In the genomic region with DNA sequence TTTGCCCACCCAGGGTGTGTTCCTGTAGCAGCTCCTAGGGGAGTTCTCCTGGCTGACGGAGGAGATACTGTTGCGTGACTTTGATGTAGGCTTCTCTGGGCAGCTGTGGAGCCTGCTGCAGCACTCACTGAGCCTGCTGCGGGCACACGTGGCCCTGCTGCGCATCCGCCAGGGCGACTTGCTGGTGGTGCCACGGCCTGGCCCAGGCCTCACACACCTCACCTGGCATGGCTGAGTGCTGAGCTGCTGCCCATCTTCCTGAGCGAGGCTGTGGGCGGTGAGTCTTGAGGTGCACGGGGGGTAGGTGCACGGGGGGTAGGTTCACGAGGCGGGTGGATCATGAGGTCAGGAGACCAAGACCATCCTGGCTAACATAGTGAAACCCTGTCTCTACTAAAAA, we compare ENCODE assay signal across 15 cellular contexts.
DNase-seq lines count a peak whose midpoint lies in the region; ATAC-seq and TF ChIP-seq lines count a peak whose summit lies in the region.
"Had no signal": no experiment of that assay in that cellular context is flagged by ENCODE, and none has a peak within 500 bp of the region (broad histone marks: within the 10 kb centered on the region; RNA-seq: fewer than 3 reads in every experiment).

No MANE protein-coding gene starts in this region.

- H3K27ac Mint-ChIP-seq in activated CD4-positive, alpha-beta T cell treated with anti-CD3 and anti-CD28 coated beads, Interleukin-2, amount 10 ng/mL, durations not matched to agents 24 days and 14 days: no peak overlapping the region
- no peak overlapping the region for H3K27ac Mint-ChIP-seq in GM23338
- H3K27ac Mint-ChIP-seq: CD4-positive, CD25-positive, alpha-beta regulatory T cell had no signal

- TF ChIP-seq CTCF in spleen (IDR thresholded peaks at IDR 0.05 in 8 of 11, conservative IDR thresholded peaks at IDR 0.05 in 3 of 11) (no peak), GM23338 (conservative IDR thresholded peaks at IDR 0.05; ENCODE audit: low read depth in 2 of 2) (no peak)

- H3K4me3 ChIP-seq in H7 (ENCODE audit: insufficient read depth, low read depth, low read length) (no peak overlapping the region), mesenchymal stem cell (ENCODE audit: insufficient read depth in 1 of 2, low read depth in 1 of 2, low read length in 2 of 2) (no peak overlapping the region), spleen (no peak overlapping the region), GM23338 (no peak overlapping the region)
- H3K4me3 ChIP-seq: BLaER1 treated with 17β-estradiol and CSF1 and Interleukin-3, amounts not matched to agents 10 nM and 100 nM; GM12878; GM23248; HAP-1 had no signal

- no peak overlapping the region for H3K14ac ChIP-seq in mesenchymal stem cell (ENCODE audit: low read length in 2 of 2)

- H3K36me3 Mint-ChIP-seq in activated CD4-positive, alpha-beta T cell treated with anti-CD3 and anti-CD28 coated beads, Interleukin-2, amount 10 ng/mL, durations not matched to agents 24 days and 14 days (ENCODE audit: low read depth): peaks cover 7% of the 10 kb centered on the region
- H3K36me3 Mint-ChIP-seq in GM23338 (ENCODE audit: low read depth): no peaks in the 10 kb centered on the region

- H4K91ac ChIP-seq in mesenchymal stem cell (ENCODE audit: low read length): peak overlapping the region; percentile 41

- H3K4ac ChIP-seq in mesenchymal stem cell (ENCODE audit: low read depth in 1 of 2, low read length in 2 of 2): no peak overlapping the region

- no peak overlapping the region for H3K18ac ChIP-seq in mesenchymal stem cell (ENCODE audit: low read depth in 1 of 2, low read length in 2 of 2)

- H3K4me2 ChIP-seq in mesenchymal stem cell (ENCODE audit: low read length, poor library complexity, severe bottlenecking): no peak overlapping the region
- H3K4me2 ChIP-seq in GM23338: no peak overlapping the region
- H3K4me2 ChIP-seq: BLaER1 treated with 17β-estradiol and CSF1 and Interleukin-3, amounts not matched to agents 10 nM and 100 nM had no signal

- H3K9me2 ChIP-seq in GM23338 (ENCODE audit: insufficient read depth): no peaks in the 10 kb centered on the region

- H2BK5ac ChIP-seq in mesenchymal stem cell (ENCODE audit: low read depth, low read length, poor library complexity, severe bottlenecking): no peak overlapping the region

- H3K9me3 ChIP-seq in mesenchymal stem cell (ENCODE audit: control insufficient read depth, low read length) (no peaks in the 10 kb centered on the region), spleen (peaks cover 4 to 47% (median 35%) of the 10 kb centered on the region in 8 donors)
- H3K9me3 ChIP-seq: HAP-1 had no signal

- no peak for TF ChIP-seq POLR2A in spleen (IDR thresholded peaks at IDR 0.05)

- H3K4me3 Mint-ChIP-seq in activated CD4-positive, alpha-beta T cell treated with anti-CD3 and anti-CD28 coated beads, Interleukin-2, amount 10 ng/mL, durations not matched to agents 24 days and 14 days: no peak overlapping the region
- H3K4me3 Mint-ChIP-seq in GM23338: no peak overlapping the region
- H3K4me3 Mint-ChIP-seq: CD4-positive, CD25-positive, alpha-beta regulatory T cell had no signal

- H3K23ac ChIP-seq in mesenchymal stem cell (ENCODE audit: low read length in 2 of 2): no peak overlapping the region

- no peaks in the 10 kb centered on the region for H3K79me2 ChIP-seq in GM23338 (replicated peaks; ENCODE audit: insufficient read depth)

- no peak overlapping the region for H2BK12ac ChIP-seq in mesenchymal stem cell (ENCODE audit: low read length in 2 of 2)

- H3K27me3 Mint-ChIP-seq in activated CD4-positive, alpha-beta T cell treated with anti-CD3 and anti-CD28 coated beads, Interleukin-2, amount 10 ng/mL, durations not matched to agents 24 days and 14 days: no peaks in the 10 kb centered on the region
- H3K27me3 Mint-ChIP-seq in GM23338 (ENCODE audit: insufficient read depth, low read depth, poor library complexity): peaks cover 4% of the 10 kb centered on the region
- H3K27me3 Mint-ChIP-seq: CD4-positive, CD25-positive, alpha-beta regulatory T cell had no signal

- H3K27me3 ChIP-seq in H7 (ENCODE audit: control insufficient read depth, insufficient read depth, low read length) (no peaks in the 10 kb centered on the region), mesenchymal stem cell (ENCODE audit: control insufficient read depth in 1 of 2, insufficient read depth in 1 of 2, low read length in 2 of 2) (no peaks in the 10 kb centered on the region), spleen (replicated peaks in 1 of 7) (no peaks in the 10 kb centered on the region), GM23338 (ENCODE audit: insufficient read depth) (no peaks in the 10 kb centered on the region)
- H3K27me3 ChIP-seq: BLaER1 treated with 17β-estradiol and CSF1 and Interleukin-3, amounts not matched to agents 10 nM and 100 nM had no signal

- no peaks in the 10 kb centered on the region for H4K20me1 ChIP-seq in GM23338 (replicated peaks; ENCODE audit: insufficient read depth)
- H4K20me1 ChIP-seq: BLaER1 treated with 17β-estradiol and CSF1 and Interleukin-3, amounts not matched to agents 10 nM and 100 nM had no signal

- intact Hi-C loops in activated CD4-positive, alpha-beta T cell treated with anti-CD3 and anti-CD28 coated beads, Interleukin-2, amount 10 ng/mL, durations not matched to agents 24 days and 14 days (cut with micrococcal nuclease): no loop called here
- intact Hi-C loops in spleen (cut with DNase I; ENCODE audit: low total_unique reads): no loop called here

- H3K4me1 ChIP-seq in mesenchymal stem cell (ENCODE audit: control insufficient read depth, insufficient read depth, low read depth, low read length) (no peaks in the 10 kb centered on the region), spleen (no peaks in the 10 kb centered on the region), GM23338 (ENCODE audit: insufficient read depth) (no peaks in the 10 kb centered on the region)
- H3K4me1 ChIP-seq: BLaER1 treated with 17β-estradiol and CSF1 and Interleukin-3, amounts not matched to agents 10 nM and 100 nM; HAP-1 had no signal

- H2BK120ac ChIP-seq in mesenchymal stem cell (ENCODE audit: low read depth, low read length): no peak overlapping the region

- H3K9me3 Mint-ChIP-seq in activated CD4-positive, alpha-beta T cell treated with anti-CD3 and anti-CD28 coated beads, Interleukin-2, amount 10 ng/mL, durations not matched to agents 24 days and 14 days: peaks cover 14% of the 10 kb centered on the region
- H3K9me3 Mint-ChIP-seq in GM23338: peaks cover 12% of the 10 kb centered on the region

- peak; percentile 49 for DNase-seq in activated CD4-positive, alpha-beta T cell treated with anti-CD3 and anti-CD28 coated beads, Interleukin-2, amount 10 ng/mL, durations not matched to agents 24 days and 14 days
- no peak for DNase-seq in activated CD4-positive, alpha-beta T cell treated with anti-CD3 and anti-CD28 coated beads for 4 hours
- DNase-seq in H7 (peak; percentile 15), mesenchymal stem cell (no peak), spleen (peak; percentile 64), GM23338 (ENCODE audit: low spot score) (no peak), OCI-M1 (lab: John Stamatoyannopoulos, UW) (no peak)
- DNase-seq: 8988T; CD4-positive, CD25-positive, alpha-beta regulatory T cell; DMS 273 treated with DMSO at 0.1 percent for 48 hours; GM23248 had no signal

- H3K36me3 ChIP-seq in H7 (replicated peaks; ENCODE audit: control insufficient read depth, insufficient read depth, low read length) (no peaks in the 10 kb centered on the region), mesenchymal stem cell (ENCODE audit: control insufficient read depth in 1 of 2, insufficient read depth in 2 of 2, low read depth in 1 of 2, low read length in 2 of 2) (no peaks in the 10 kb centered on the region), spleen (peaks cover 0 to 5% (median 0%) of the 10 kb centered on the region in 6 donors), GM23338 (ENCODE audit: insufficient read depth) (no peaks in the 10 kb centered on the region)
- H3K36me3 ChIP-seq: HAP-1 had no signal

- H3K4me1 Mint-ChIP-seq in activated CD4-positive, alpha-beta T cell treated with anti-CD3 and anti-CD28 coated beads, Interleukin-2, amount 10 ng/mL, durations not matched to agents 24 days and 14 days: no peaks in the 10 kb centered on the region
- no peaks in the 10 kb centered on the region for H3K4me1 Mint-ChIP-seq in GM23338

- H2AFZ ChIP-seq in mesenchymal stem cell (ENCODE audit: low read depth, low read length): no peak overlapping the region
- H2AFZ ChIP-seq in GM23338: no peak overlapping the region
- H2AFZ ChIP-seq: GM23248 had no signal

- H3K79me1 ChIP-seq in mesenchymal stem cell (replicated peaks; ENCODE audit: low read length, poor library complexity, severe bottlenecking): no peaks in the 10 kb centered on the region

- H2BK15ac ChIP-seq in mesenchymal stem cell (ENCODE audit: low read depth, poor library complexity, severe bottlenecking): no peak overlapping the region

- H3K9ac ChIP-seq in mesenchymal stem cell (ENCODE audit: low read length): no peak overlapping the region
- H3K9ac ChIP-seq: BLaER1 treated with 17β-estradiol and CSF1 and Interleukin-3, amounts not matched to agents 10 nM and 100 nM; GM23248 had no signal

- WGBS in mesenchymal stem cell: 88% methylated on average over 14 of the region's 14 CpGs
- 94 to 98% (median 95%) methylated on average over 6 to 14 of the region's 14 CpGs for WGBS in spleen, 5 donors

- H3K27ac ChIP-seq in mesenchymal stem cell (ENCODE audit: low read length, poor library complexity, severe bottlenecking): no peak overlapping the region
- no peak overlapping the region for H3K27ac ChIP-seq in spleen
- no peak overlapping the region for H3K27ac ChIP-seq in GM23338 (ENCODE audit: low read depth)
- H3K27ac ChIP-seq: BLaER1 treated with 17β-estradiol and CSF1 and Interleukin-3, amounts not matched to agents 10 nM and 100 nM; GM23248; HL-60 had no signal

- H4K8ac ChIP-seq in mesenchymal stem cell (ENCODE audit: low read length): no peak overlapping the region

- H3F3A ChIP-seq in GM23338 (replicated peaks; ENCODE audit: low read depth): no peaks in the 10 kb centered on the region

- H2AK5ac ChIP-seq in mesenchymal stem cell (ENCODE audit: low read length, severe bottlenecking): no peak overlapping the region

- no peak for ATAC-seq in GM23338
- ATAC-seq: GM12878 had no signal

TF ChIP-seq in GM23338, 12 proteins besides CTCF, POLR2A, EP300 and RAD21 (continues in another document):
- TF ChIP-seq ZNF331 (CRISPR knock-in tag; IDR thresholded peaks at IDR 0.05; ENCODE audit: low read depth) (no peak), STAT1 (IDR thresholded peaks at IDR 0.05; ENCODE audit: unreplicated experiment) (no peak), ZNF114 (CRISPR knock-in tag; IDR thresholded peaks at IDR 0.05) (no peak), POLR2AphosphoS5 (IDR thresholded peaks at IDR 0.05; ENCODE audit: low read depth) (no peak), NANOG (IDR thresholded peaks at IDR 0.05; ENCODE audit: borderline replicate concordance) (no peak), JUNB (IDR thresholded peaks at IDR 0.05; ENCODE audit: unreplicated experiment) (no peak)

Comparison
In these comparisons a context has a peak if more than half of its experiments do, and no peak if none do; other contexts are left out.
1. DNase-seq: peak in activated CD4-positive, alpha-beta T cell treated with anti-CD3 and anti-CD28 coated beads, Interleukin-2, amount 10 ng/mL, durations not matched to agents 24 days and 14 days (single experiment), H7 (single experiment) and spleen (single experiment); none in activated CD4-positive, alpha-beta T cell treated with anti-CD3 and anti-CD28 coated beads for 4 hours (0 of 2), mesenchymal stem cell (single experiment), GM23338 (single experiment) and OCI-M1 (single experiment).